22 cellular contexts compared by ENCODE assay signal in genomic region chr18:38563396-38563980, GRCh38.
"Had no signal": no experiment of that assay in that cellular context is flagged by ENCODE, and none has a peak within 500 bp of the region (broad histone marks: within the 10 kb centered on the region; RNA-seq: fewer than 3 reads in every experiment).

No MANE protein-coding gene starts in this region.

- H3K27ac Mint-ChIP-seq: nephron progenitor cell, WTC11 had no signal

- H3K27me3 ChIP-seq: dorsolateral prefrontal cortex, testis, upper lobe of left lung had no signal

- ATAC-seq: left lobe of liver, WTC11 had no signal

- H3K4me3 Mint-ChIP-seq: nephron progenitor cell, WTC11 had no signal

- H3K9me3 ChIP-seq: testis, upper lobe of left lung had no signal

- H3K4me3 ChIP-seq: dorsolateral prefrontal cortex, lung, testis, upper lobe of left lung had no signal

- H3K36me3 ChIP-seq: upper lobe of left lung had no signal

- H3K4me1 ChIP-seq: testis, upper lobe of left lung had no signal

- H3K27ac ChIP-seq: dorsolateral prefrontal cortex, epithelial cell of prostate, testis, upper lobe of left lung had no signal

- DNase-seq: activated CD4-positive, alpha-beta T cell treated with anti-CD3 and anti-CD28 coated beads for 4 hours; activated CD8-positive, alpha-beta memory T cell treated with anti-CD3 and anti-CD28 coated beads for 24 hours; activated CD8-positive, alpha-beta memory T cell treated with anti-CD3 and anti-CD28 coated beads, Interleukin-2, amount 50 U/mL, for 48 hours; activated naive CD4-positive, alpha-beta T cell treated with Interleukin-2 at 50 U/mL for 16 hours; amniotic stem cell; dorsolateral prefrontal cortex; foreskin melanocyte; hypothalamus; islet precursor cell; nephron progenitor cell; nucleus accumbens; posterior cingulate gyrus; retina; stimulated activated CD4-positive, alpha-beta T cell treated with anti-CD3 and anti-CD28 coated beads, Interleukin-2, amount 100 ng/mL, for 24 hours; SW 1271; T-helper 2 cell; testis; upper lobe of left lung had no signal

- H3K4me1 Mint-ChIP-seq: nephron progenitor cell, WTC11 had no signal
